28 cellular contexts compared by ENCODE assay signal in the genomic region with DNA sequence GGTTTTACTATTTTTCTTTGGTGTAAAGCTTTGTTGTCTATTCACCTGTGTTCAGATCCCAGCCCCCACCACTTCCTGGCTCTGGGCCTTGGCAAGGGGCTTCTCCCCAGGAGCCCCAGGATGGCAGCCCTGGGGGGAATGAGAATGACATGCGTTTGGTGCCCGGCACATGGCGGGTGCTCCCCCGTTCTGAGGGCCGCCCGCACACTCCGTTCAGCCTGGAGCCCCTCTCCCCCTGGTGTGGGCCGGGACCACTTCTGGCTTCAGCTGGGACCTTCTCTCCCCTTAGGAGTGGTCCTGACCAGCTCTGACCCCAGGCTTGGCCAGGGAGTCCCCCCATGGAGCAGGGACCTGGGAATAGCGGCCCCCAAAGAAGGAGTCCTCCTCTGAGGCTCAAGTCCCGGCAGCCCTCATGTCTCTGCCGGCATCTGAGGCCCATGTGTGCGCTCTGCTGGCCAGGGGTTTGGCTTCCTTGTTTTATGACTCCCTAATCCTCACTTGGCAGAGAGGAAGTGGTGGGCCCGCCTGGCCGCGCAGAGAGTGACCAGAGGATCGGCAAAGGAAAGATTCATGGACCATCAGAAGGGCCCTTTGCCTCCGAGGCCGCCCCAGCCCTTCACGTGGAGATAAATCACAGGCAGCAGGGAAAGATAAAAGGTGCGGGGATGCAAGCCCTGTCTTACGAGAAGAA. TPM values are rescaled to one million over a fixed set of nuclear protein-coding genes. Genes with fewer than 3 reads are reported as not detected.
"Had no signal": no experiment of that assay in that cellular context is flagged by ENCODE, and none has a peak within 500 bp of the region (broad histone marks: within the 10 kb centered on the region; RNA-seq: fewer than 3 reads in every experiment).

No MANE protein-coding gene starts in this region.

- H3K4me1 Mint-ChIP-seq: activated naive CD8-positive, alpha-beta T cell treated with anti-CD3 and anti-CD28 coated beads, Interleukin-2, amount 10 ng/mL, durations not matched to agents 7 days and 5 days; nephron had no signal

- H3K27ac ChIP-seq: brain microvascular endothelial cell, parathyroid adenoma, psoas muscle, stomach, thyroid gland, upper lobe of right lung, VCaP had no signal

- H3K27me3 ChIP-seq: thyroid gland had no signal

- H3K4me1 ChIP-seq: parathyroid adenoma, psoas muscle, stomach, upper lobe of right lung had no signal

- H3K36me3 ChIP-seq: brain microvascular endothelial cell, stomach, thyroid gland, upper lobe of right lung had no signal

- DNase-seq: activated CD4-positive, alpha-beta T cell treated with anti-CD3 and anti-CD28 coated beads for 4 hours; activated CD4-positive, alpha-beta T cell treated with anti-CD3 and anti-CD28 coated beads, Interleukin-2, amount 50 U/mL, for 4 hours; activated CD8-positive, alpha-beta memory T cell treated with anti-CD3 and anti-CD28 coated beads for 24 hours; activated effector memory CD4-positive, alpha-beta T cell treated with Interleukin-2 at 50 U/mL for 16 hours; activated naive CD4-positive, alpha-beta T cell treated with anti-CD3 and anti-CD28 coated beads for 36 hours; activated naive CD8-positive, alpha-beta T cell treated with anti-CD3 and anti-CD28 coated beads, Interleukin-2, amount 10 ng/mL, durations not matched to agents 7 days and 5 days; brain microvascular endothelial cell; cortex of kidney; endodermal cell; foreskin melanocyte; mammary epithelial cell; nucleus accumbens; psoas muscle; stimulated activated CD4-positive, alpha-beta T cell treated with anti-CD3 and anti-CD28 coated beads, Interleukin-15, amount 100 ng/mL, for 24 hours; stimulated activated CD4-positive, alpha-beta T cell treated with anti-CD3 and anti-CD28 coated beads, Interleukin-2, amount 100 ng/mL, for 24 hours; stimulated activated naive B cell treated with anti-CD40 and anti-IgM and Interleukin-4, amounts not matched to agents 10 μg/mL and 1 μg/mL and 100 μg/mL, for 72 hours; stomach; T-helper 9 cell; thyroid gland; upper lobe of right lung had no signal

- ATAC-seq: esophagus mucosa, upper lobe of right lung had no signal

- H3K27ac Mint-ChIP-seq: activated naive CD4-positive, alpha-beta T cell treated with anti-CD3 and anti-CD28 coated beads for 36 hours; activated naive CD8-positive, alpha-beta T cell treated with anti-CD3 and anti-CD28 coated beads, Interleukin-2, amount 10 ng/mL, durations not matched to agents 7 days and 5 days; endodermal cell; nephron; stimulated activated naive B cell treated with anti-CD40 and anti-IgM and Interleukin-4, amounts not matched to agents 10 μg/mL and 1 μg/mL and 100 μg/mL, for 72 hours; T-helper 1 cell treated with Interleukin-12 subunit alpha and Interleukin-12 subunit beta and Interleukin-4 antibody, amounts not matched to agents 30 μg/mL and 1 μg/mL, for 36 hours had no signal

- H3K9me3 ChIP-seq: psoas muscle, stomach, thyroid gland, upper lobe of right lung had no signal

- H3K4me3 ChIP-seq: psoas muscle, smooth muscle cell, stomach, thyroid gland, upper lobe of right lung had no signal

- H3K36me3 Mint-ChIP-seq: activated naive CD8-positive, alpha-beta T cell treated with anti-CD3 and anti-CD28 coated beads, Interleukin-2, amount 10 ng/mL, durations not matched to agents 7 days and 5 days; stimulated activated naive B cell treated with anti-CD40 and anti-IgM and Interleukin-4, amounts not matched to agents 10 μg/mL and 1 μg/mL and 100 μg/mL, for 72 hours had no signal

- H3K9me3 Mint-ChIP-seq: activated naive CD4-positive, alpha-beta T cell treated with anti-CD3 and anti-CD28 coated beads for 36 hours; activated naive CD8-positive, alpha-beta T cell treated with anti-CD3 and anti-CD28 coated beads, Interleukin-2, amount 10 ng/mL, durations not matched to agents 7 days and 5 days; endodermal cell; nephron; stimulated activated naive B cell treated with anti-CD40 and anti-IgM and Interleukin-4, amounts not matched to agents 10 μg/mL and 1 μg/mL and 100 μg/mL, for 72 hours; T-helper 1 cell treated with Interleukin-12 subunit alpha and Interleukin-12 subunit beta and Interleukin-4 antibody, amounts not matched to agents 30 μg/mL and 1 μg/mL, for 36 hours had no signal

- H3K4me3 Mint-ChIP-seq: activated naive CD4-positive, alpha-beta T cell treated with anti-CD3 and anti-CD28 coated beads for 36 hours; activated naive CD8-positive, alpha-beta T cell treated with anti-CD3 and anti-CD28 coated beads, Interleukin-2, amount 10 ng/mL, durations not matched to agents 7 days and 5 days; endodermal cell; stimulated activated naive B cell treated with anti-CD40 and anti-IgM and Interleukin-4, amounts not matched to agents 10 μg/mL and 1 μg/mL and 100 μg/mL, for 72 hours; T-helper 1 cell treated with Interleukin-12 subunit alpha and Interleukin-12 subunit beta and Interleukin-4 antibody, amounts not matched to agents 30 μg/mL and 1 μg/mL, for 36 hours had no signal

RNA-seq across cellular contexts. Expression of a gene that starts 57.0 kb away (rescaled TPM):
- total RNA-seq: activated naive CD4-positive, alpha-beta T cell treated with anti-CD3 and anti-CD28 coated beads for 36 hours; activated naive CD8-positive, alpha-beta T cell treated with anti-CD3 and anti-CD28 coated beads, Interleukin-2, amount 10 ng/mL, durations not matched to agents 7 days and 5 days; chondrocyte; esophagus mucosa; liver; smooth muscle cell; stomach had no signal
- polyA plus RNA-seq: liver, smooth muscle cell had no signal
